Comparison of ENCODE assay signal across 12 cellular contexts in genomic region chr16:70526403-70526802, GRCh38. TPM values are rescaled to one million over a fixed set of nuclear protein-coding genes. Genes with fewer than 3 reads are reported as not detected.
DNase-seq lines count a peak whose midpoint lies in the region; ATAC-seq and TF ChIP-seq lines count a peak whose summit lies in the region.
"Had no signal": no experiment of that assay in that cellular context is flagged by ENCODE, and none has a peak within 500 bp of the region (broad histone marks: within the 10 kb centered on the region; RNA-seq: fewer than 3 reads in every experiment).

No MANE protein-coding gene starts in this region.

- H3K9ac ChIP-seq in HUES6 (ENCODE audit: low read length), result no peak overlapping the region
- H3K9ac ChIP-seq in adipocyte (ENCODE audit: low read length), result peak overlapping the region; percentile 40

- no peak overlapping the region for H3K27ac ChIP-seq in HUES6 (ENCODE audit: low read depth, low read length)

- H3K4me1 Mint-ChIP-seq in Calu3 (ENCODE audit: low read depth, unreplicated experiment), result peaks cover 29% of the 10 kb centered on the region
- peaks cover 21 to 68% (median 59%) of the 10 kb centered on the region in 4 donors for H3K4me1 Mint-ChIP-seq in naive thymus-derived CD8-positive, alpha-beta T cell

- H3K4me3 ChIP-seq in HUES6 (ENCODE audit: low read depth, low read length) (peak overlapping the region; percentile 87; the same call in 1 of the 2 replicates), adipocyte (ENCODE audit: low read length) (peak overlapping the region; percentile 37)

- CTCF ChIA-PET in Calu3 (lab: Charles Lee), result interaction anchor here (1.0 kb wide), 1 partner anchor 12 kb away, joined by 3 read pairs; no protein-coding TSS in a partner anchor

- DNase-seq in Calu3, result no peak
- peak; percentile 21 for DNase-seq in adipocyte (ENCODE audit: low read depth)
- DNase-seq in naive thymus-derived CD8-positive, alpha-beta T cell, result no peak
- no peak for DNase-seq in NCI-H146 treated with DMSO at 0.1 percent for 48 hours (lab: John Stamatoyannopoulos, UW; ENCODE audit: unreplicated experiment)
- no peak for DNase-seq in Ammon's horn (ENCODE audit: low spot score)
- DNase-seq in NCI-H526 treated with DMSO at 0.1 percent for 48 hours (lab: John Stamatoyannopoulos, UW), result no peak
- DNase-seq: activated CD4-positive, CD25-positive, alpha-beta regulatory T cell; HCEC 1CT; hippocampal formation; NCI-H524 treated with DMSO at 0.1 percent for 48 hours had no signal

- no peaks in the 10 kb centered on the region for H3K27me3 Mint-ChIP-seq in Calu3 (ENCODE audit: unreplicated experiment)
- no peaks in the 10 kb centered on the region for H3K27me3 Mint-ChIP-seq in naive thymus-derived CD8-positive, alpha-beta T cell

- intact Hi-C loops in Calu3 (cut with micrococcal nuclease; ENCODE audit: unreplicated experiment), result loop anchor here (5.0 kb wide), 1 partner anchor 126 kb away; no protein-coding TSS in a partner anchor

- H3K9me3 ChIP-seq in HUES6 (ENCODE audit: control insufficient read depth, insufficient read depth, low read depth, low read length) (no peaks in the 10 kb centered on the region), adipocyte (ENCODE audit: control insufficient read depth, low read length) (no peaks in the 10 kb centered on the region)

- H3K36me3 Mint-ChIP-seq in Calu3 (ENCODE audit: insufficient read depth, unreplicated experiment), result peaks cover 92% of the 10 kb centered on the region
- H3K36me3 Mint-ChIP-seq in naive thymus-derived CD8-positive, alpha-beta T cell, result peaks cover 12 to 55% (median 16%) of the 10 kb centered on the region in 3 donors

- H3K27ac Mint-ChIP-seq in Calu3 (ENCODE audit: unreplicated experiment), result peak overlapping the region; percentile 66
- H3K27ac Mint-ChIP-seq in naive thymus-derived CD8-positive, alpha-beta T cell, result peak overlapping the region; percentile 38 to 96 (median 62)

- POLR2A ChIA-PET in naive thymus-derived CD8-positive, alpha-beta T cell (lab: Charles Lee), result no interaction called here

- H3K4me1 ChIP-seq in HUES6 (ENCODE audit: control insufficient read depth, insufficient read depth, low read length) (peaks cover 12% of the 10 kb centered on the region), adipocyte (ENCODE audit: control insufficient read depth, insufficient read depth, low read length) (peaks cover 40% of the 10 kb centered on the region)

- peaks cover 58% of the 10 kb centered on the region for H3K36me3 ChIP-seq in HUES6 (ENCODE audit: control insufficient read depth, insufficient read depth, low read length)
- H3K36me3 ChIP-seq in adipocyte (ENCODE audit: control insufficient read depth, insufficient read depth, low read length, severe bottlenecking), result peaks cover 42% of the 10 kb centered on the region

- H3K27me3 ChIP-seq in HUES6 (ENCODE audit: control insufficient read depth, insufficient read depth, low read length) (no peaks in the 10 kb centered on the region), adipocyte (replicated peaks; ENCODE audit: control insufficient read depth, insufficient read depth, low read length) (no peaks in the 10 kb centered on the region)

- peak overlapping the region; percentile 89 for H3K4me3 Mint-ChIP-seq in Calu3 (ENCODE audit: low read depth, unreplicated experiment)
- peak overlapping the region; percentile 54 to 96 (median 79) for H3K4me3 Mint-ChIP-seq in naive thymus-derived CD8-positive, alpha-beta T cell

- no peak for ATAC-seq in naive thymus-derived CD8-positive, alpha-beta T cell
- no peak for ATAC-seq in HG03457 (IDR thresholded peaks at IDR 0.05; ENCODE audit: unreplicated experiment)

- BruUV-seq in Calu3 (replicated peaks; lab: Mats Ljungman, UMichigan), result no TSS peak

- no peaks in the 10 kb centered on the region for H3K9me3 Mint-ChIP-seq in Calu3 (ENCODE audit: low read depth, unreplicated experiment)
- H3K9me3 Mint-ChIP-seq in naive thymus-derived CD8-positive, alpha-beta T cell, result no peaks in the 10 kb centered on the region

- TF ChIP-seq CTCF in Calu3 (IDR thresholded peaks at IDR 0.05; ENCODE audit: unreplicated experiment), result no peak

RNA-seq across cellular contexts. Expression of gene SF3B3, which starts 2.8 kb away (rescaled TPM):
- total RNA-seq in Calu3 (2022), result 449 and 463 TPM in 2 replicates
- total RNA-seq in naive thymus-derived CD8-positive, alpha-beta T cell, result 100 to 1,000 TPM; 270 to 277 TPM
- 100 to 1,000 TPM in 2 of 3 donors, 10 to 100 TPM in 1; 85.9 to 120 (median 104) TPM for polyA plus RNA-seq in naive thymus-derived CD8-positive, alpha-beta T cell

RNA-seq across cellular contexts. Expression of gene COG4, which starts 3.0 kb away (rescaled TPM):
- total RNA-seq in Calu3 (2022), result 88.6 and 97.8 TPM in 2 replicates
- total RNA-seq in naive thymus-derived CD8-positive, alpha-beta T cell, result 10 to 100 TPM; 57.4 to 57.6 TPM
- 10 to 100 TPM; 52.4 to 58.6 (median 52.8) TPM for polyA plus RNA-seq in naive thymus-derived CD8-positive, alpha-beta T cell
